In genomic region chr11:27209562-27210005, GRCh38 we compare ENCODE assay signal across 8 cellular contexts.
DNase-seq lines count a peak whose midpoint lies in the region; ATAC-seq, FAIRE-seq and TF ChIP-seq lines count a peak whose summit lies in the region.

No MANE protein-coding gene starts in this region.

- FAIRE-seq in pancreas (lab: Jason Lieb, UNC), result no peak

- no peak for TF ChIP-seq EP300 in transverse colon (IDR thresholded peaks at IDR 0.05; ENCODE audit: low read depth)

- no peaks in the 10 kb centered on the region for H3K36me3 ChIP-seq in ACC112 (ENCODE audit: insufficient read depth, low read length)
- H3K36me3 ChIP-seq in pancreas, result no peaks in the 10 kb centered on the region
- H3K36me3 ChIP-seq in transverse colon, result no peaks in the 10 kb centered on the region

- H3K9me3 ChIP-seq in pancreas (no peaks in the 10 kb centered on the region), transverse colon (no peaks in the 10 kb centered on the region)

- intact Hi-C loops in pancreas (cut with DNase I), result loop anchor here in 2 of 3 donors (10.0 kb wide), 2 partner anchors 75 to 85 kb away; no protein-coding TSS in a partner anchor
- intact Hi-C loops in transverse colon (cut with DNase I; ENCODE audit: low total_unique reads), result no loop called here

- H3K4me3 ChIP-seq in ACC112 (ENCODE audit: low read depth, low read length) (no peak overlapping the region), cardiac fibroblast (replicated peaks in 1 of 2; ENCODE audit: low read depth in 2 of 2, low read length in 2 of 2) (no peak overlapping the region), pancreas (no peak overlapping the region), transverse colon (no peak overlapping the region)

- H3K27me3 ChIP-seq in ACC112 (ENCODE audit: insufficient read depth, low read length) (no peaks in the 10 kb centered on the region; the same call in 1 of the 2 replicates), pancreas (no peaks in the 10 kb centered on the region), transverse colon (no peaks in the 10 kb centered on the region)

- ATAC-seq in GM21447 (IDR thresholded peaks at IDR 0.05; ENCODE audit: unreplicated experiment) (peak; percentile 42), pancreas (peak; percentile 50 to 85 (median 78)), GM19455 (IDR thresholded peaks at IDR 0.05; ENCODE audit: unreplicated experiment) (no peak)

- no peak for TF ChIP-seq POLR2A in transverse colon (IDR thresholded peaks at IDR 0.05)

- in situ Hi-C loops in transverse colon (cut with MboI; ENCODE audit: low pct_ligation_motif_present in 1 of 4, low pct_unique_long_range_greater_than_20kb in 1 of 4, low sequenced_read_pairs in 3 of 4), result no loop called here

- DNase-seq in NCI-H1092 (lab: John Stamatoyannopoulos, UW) (peak; percentile 4), cardiac fibroblast (ENCODE audit: low read depth in 2 of 2) (peak; percentile 88 to 97), pancreas (peak in 2 of 6 donors; percentile 48 to 55), transverse colon (no peak), epidermal melanocyte (ENCODE audit: insufficient read length, low spot score) (no peak)

- peaks cover 17% of the 10 kb centered on the region for H3K4me1 ChIP-seq in ACC112 (ENCODE audit: control insufficient read depth, insufficient read depth, low read length, unreplicated experiment)
- peaks cover 6 to 27% (median 10%) of the 10 kb centered on the region in 3 donors for H3K4me1 ChIP-seq in pancreas
- H3K4me1 ChIP-seq in transverse colon, result peaks cover 7 to 48% (median 39%) of the 10 kb centered on the region in 4 donors

- no peak for TF ChIP-seq CTCF in cardiac fibroblast (IDR thresholded peaks at IDR 0.05; ENCODE audit: low read depth, low read length)
- no peak for TF ChIP-seq CTCF in pancreas (IDR thresholded peaks at IDR 0.05)
- TF ChIP-seq CTCF in transverse colon (IDR thresholded peaks at IDR 0.05), result no peak

- H3K27ac ChIP-seq in ACC112 (ENCODE audit: low read depth, low read length) (0 out of 2 replicates have a peak overlapping the region, but pooled peaks have one; percentile 4), pancreas (peak overlapping the region in 1 of 4 donors; percentile 32), transverse colon (peak overlapping the region in 2 of 4 donors; percentile 56 to 57)

- H3K79me2 ChIP-seq in ACC112 (ENCODE audit: control insufficient read depth, insufficient read depth, low read length, unreplicated experiment), result no peaks in the 10 kb centered on the region

- no peak overlapping the region for H2AFZ ChIP-seq in ACC112 (ENCODE audit: low read length, unreplicated experiment)

Comparison
In these comparisons a context has a peak if more than half of its experiments do, and no peak if none do; other contexts are left out.
1. DNase-seq: peak in NCI-H1092 (single experiment) and cardiac fibroblast (2 of 2); none in transverse colon (single experiment) and epidermal melanocyte (single experiment).